In genomic region chr5:68409259-68409658, GRCh38 we compare ENCODE assay signal across 16 cellular contexts.
A peak's percentile ranks its signal among the peaks of the same experiment; 100 is the strongest.
DNase-seq lines count a peak whose midpoint lies in the region; ATAC-seq, FAIRE-seq and TF ChIP-seq lines count a peak whose summit lies in the region.
"Had no signal": no experiment of that assay in that cellular context is flagged by ENCODE, and none has a peak within 500 bp of the region (broad histone marks: within the 10 kb centered on the region; RNA-seq: fewer than 3 reads in every experiment).

No MANE protein-coding gene starts in this region.

- H3K79me2 ChIP-seq in astrocyte (ENCODE audit: insufficient read depth, low read length) = no peaks in the 10 kb centered on the region

- peaks cover 7% of the 10 kb centered on the region for H3K4me1 Mint-ChIP-seq in astrocyte (ENCODE audit: low read depth, unreplicated experiment)

- no peak overlapping the region for H3K4me3 Mint-ChIP-seq in astrocyte (ENCODE audit: unreplicated experiment)
- H3K4me3 Mint-ChIP-seq: activated naive CD8-positive, alpha-beta T cell; central memory CD8-positive, alpha-beta T cell had no signal

- H3K36me3 ChIP-seq in astrocyte (ENCODE audit: insufficient read depth, low read length) (no peaks in the 10 kb centered on the region), subcutaneous abdominal adipose tissue (ENCODE audit: control insufficient read depth in 5 of 5, insufficient read depth in 5 of 5, low read length in 5 of 5) (no peaks in the 10 kb centered on the region)

- H3K27ac ChIP-seq in astrocyte (ENCODE audit: low read depth, low read length) (no peak overlapping the region), subcutaneous abdominal adipose tissue (ENCODE audit: low read depth, low read length) (peak overlapping the region; percentile 58), right cardiac atrium (ENCODE audit: low read length) (no peak overlapping the region)
- H3K27ac ChIP-seq: psoas muscle had no signal

- no peak overlapping the region for H3K4me2 ChIP-seq in astrocyte (ENCODE audit: low read length)

- no peaks in the 10 kb centered on the region for H4K20me1 ChIP-seq in astrocyte (ENCODE audit: insufficient read depth, low read length)

- H3K27me3 ChIP-seq in astrocyte (ENCODE audit: insufficient read depth, low read length) (no peaks in the 10 kb centered on the region), subcutaneous abdominal adipose tissue (ENCODE audit: control insufficient read depth in 5 of 5, insufficient read depth in 4 of 5, low read length in 5 of 5) (no peaks in the 10 kb centered on the region), right cardiac atrium (ENCODE audit: control insufficient read depth, insufficient read depth) (no peaks in the 10 kb centered on the region)

- ATAC-seq in right cardiac atrium = no peak

- no peak overlapping the region for H2AFZ ChIP-seq in astrocyte (ENCODE audit: low read depth, low read length)

- H3K9ac ChIP-seq in astrocyte (ENCODE audit: low read length) (no peak overlapping the region), subcutaneous abdominal adipose tissue (ENCODE audit: low read length in 5 of 5) (no peak overlapping the region)

- H3K27ac Mint-ChIP-seq in astrocyte (ENCODE audit: unreplicated experiment) = no peak overlapping the region
- H3K27ac Mint-ChIP-seq: activated naive CD8-positive, alpha-beta T cell had no signal

- H3K4me3 ChIP-seq in astrocyte (ENCODE audit: insufficient read depth, low read depth, low read length) (no peak overlapping the region), subcutaneous abdominal adipose tissue (ENCODE audit: low read depth in 1 of 5, low read length in 5 of 5) (no peak overlapping the region), right cardiac atrium (ENCODE audit: low read length) (no peak overlapping the region)
- H3K4me3 ChIP-seq: psoas muscle had no signal

- DNase-seq in HK-2 (ENCODE audit: unreplicated experiment) (peak; percentile 18), astrocyte (ENCODE audit: low read depth) (peak; percentile 82), fibroblast of peridontal ligament (ENCODE audit: extremely low read depth) (peak; percentile 65), NCI-H1417 treated with DMSO at 0.1 percent for 48 hours (lab: John Stamatoyannopoulos, UW) (no peak), GF-D8 (lab: John Stamatoyannopoulos, UW) (no peak), right cardiac atrium (no peak)
- DNase-seq in activated T-cell treated with anti-CD3 and anti-CD28 coated beads, Interleukin-2, amount 50 U/mL, for 48 hours = no peak
- DNase-seq: activated CD8-positive, alpha-beta memory T cell treated with anti-CD3 and anti-CD28 coated beads, Interleukin-2, amount 50 U/mL, for 4 hours; hypothalamus; psoas muscle; stimulated activated CD4-positive, alpha-beta T cell treated with anti-CD3 and anti-CD28 coated beads, Interleukin-15, amount 100 ng/mL, for 24 hours; T-helper 2 cell had no signal

- 90% methylated on average over 3 of the region's 3 CpGs for WGBS in right cardiac atrium

- no peaks in the 10 kb centered on the region for H3K27me3 Mint-ChIP-seq in astrocyte (ENCODE audit: low read depth, unreplicated experiment)
- H3K27me3 Mint-ChIP-seq: central memory CD8-positive, alpha-beta T cell had no signal

- H3K4me1 ChIP-seq in astrocyte (ENCODE audit: insufficient read depth, low read length) (peaks cover 3% of the 10 kb centered on the region), subcutaneous abdominal adipose tissue (ENCODE audit: control insufficient read depth in 5 of 5, insufficient read depth in 5 of 5, low read length in 5 of 5) (peaks cover 0 to 36% (median 21%) of the 10 kb centered on the region in 5 donors), right cardiac atrium (ENCODE audit: control insufficient read depth, insufficient read depth, low read length) (no peaks in the 10 kb centered on the region)
- H3K4me1 ChIP-seq: psoas muscle had no signal

- no peak for FAIRE-seq in astrocyte (lab: Jason Lieb, UNC)
- FAIRE-seq: GM19239 had no signal

- H3K9me3 ChIP-seq in astrocyte (ENCODE audit: insufficient read depth, low read depth, low read length) (no peaks in the 10 kb centered on the region), subcutaneous abdominal adipose tissue (ENCODE audit: control insufficient read depth in 5 of 5, low read length in 5 of 5) (peaks cover 0 to 4% (median 0%) of the 10 kb centered on the region in 5 donors), right cardiac atrium (ENCODE audit: control insufficient read depth, low read length) (no peaks in the 10 kb centered on the region)
- H3K9me3 ChIP-seq: psoas muscle had no signal

- intact Hi-C loops in right cardiac atrium (cut with DNase I) = no loop called here

- no peak for TF ChIP-seq CTCF in astrocyte (IDR thresholded peaks at IDR 0.05; ENCODE audit: insufficient read depth, low read depth, low read length)

- H3K36me3 Mint-ChIP-seq in astrocyte (ENCODE audit: low read depth, unreplicated experiment) = no peaks in the 10 kb centered on the region
- H3K36me3 Mint-ChIP-seq: activated naive CD8-positive, alpha-beta T cell had no signal

- no peaks in the 10 kb centered on the region for H3K9me3 Mint-ChIP-seq in astrocyte (ENCODE audit: unreplicated experiment)
- H3K9me3 Mint-ChIP-seq: central memory CD8-positive, alpha-beta T cell had no signal

Comparison
In these comparisons a context has a peak if more than half of its experiments do, and no peak if none do; other contexts are left out.
1. DNase-seq: peak in HK-2 (single experiment), astrocyte (single experiment) and fibroblast of peridontal ligament (single experiment); none in NCI-H1417 treated with DMSO at 0.1 percent for 48 hours (single experiment), activated T-cell treated with anti-CD3 and anti-CD28 coated beads, Interleukin-2, amount 50 U/mL, for 48 hours (0 of 2), GF-D8 (single experiment) and right cardiac atrium (0 of 3).